14 cellular contexts compared by ENCODE assay signal in genomic region chr10:77564781-77565589, GRCh38.
DNase-seq lines count a peak whose midpoint lies in the region; TF ChIP-seq lines count a peak whose summit lies in the region.
"Had no signal": no experiment of that assay in that cellular context is flagged by ENCODE, and none has a peak within 500 bp of the region (broad histone marks: within the 10 kb centered on the region; RNA-seq: fewer than 3 reads in every experiment).

No MANE protein-coding gene starts in this region.

- H2AFZ ChIP-seq in osteoblast (ENCODE audit: low read length): peak overlapping the region; percentile 60

- H3K36me3 ChIP-seq in MG63 (peaks cover 12% of the 10 kb centered on the region), osteoblast (ENCODE audit: insufficient read depth, low read length) (no peaks in the 10 kb centered on the region)
- H3K36me3 ChIP-seq: heart left ventricle had no signal

- no peaks in the 10 kb centered on the region for H3K36me3 Mint-ChIP-seq in activated CD4-positive, alpha-beta T cell treated with anti-CD3 and anti-CD28 coated beads, Interleukin-2, amount 10 ng/mL, durations not matched to agents 24 days and 14 days (ENCODE audit: low read depth)

- intact Hi-C loops in activated CD4-positive, alpha-beta T cell treated with anti-CD3 and anti-CD28 coated beads, Interleukin-2, amount 10 ng/mL, durations not matched to agents 24 days and 14 days (cut with micrococcal nuclease): no loop called here

- H3K79me2 ChIP-seq in osteoblast (ENCODE audit: insufficient read depth, low read length): peaks cover 21% of the 10 kb centered on the region

- 0 out of 2 replicates have a peak overlapping the region, but pooled peaks have one; percentile 4 for H3K4me3 ChIP-seq in MG63
- H3K4me3 ChIP-seq in epithelial cell of esophagus (ENCODE audit: low read length): no peak overlapping the region
- peak overlapping the region; percentile 35 for H3K4me3 ChIP-seq in osteoblast (ENCODE audit: insufficient read depth, low read length)
- H3K4me3 ChIP-seq: heart left ventricle had no signal

- no peaks in the 10 kb centered on the region for H3K27me3 Mint-ChIP-seq in activated CD4-positive, alpha-beta T cell treated with anti-CD3 and anti-CD28 coated beads, Interleukin-2, amount 10 ng/mL, durations not matched to agents 24 days and 14 days

- DNase-seq in EH (ENCODE audit: low read depth) (peak; percentile 90), MG63 (peak; percentile 96), epithelial cell of esophagus (ENCODE audit: low read depth) (peak; percentile 19), osteoblast (ENCODE audit: insufficient read length, low spot score, missing footprints) (no peak), NCI-H1930 (lab: John Stamatoyannopoulos, UW) (no peak), NCI-H2107 treated with DMSO at 0.1 percent for 48 hours (lab: John Stamatoyannopoulos, UW; ENCODE audit: unreplicated experiment) (no peak)
- no peak for DNase-seq in activated CD4-positive, alpha-beta T cell treated with anti-CD3 and anti-CD28 coated beads, Interleukin-2, amount 10 ng/mL, durations not matched to agents 24 days and 14 days
- no peak for DNase-seq in stimulated activated CD4-positive, alpha-beta T cell treated with anti-CD3 and anti-CD28 coated beads, Interleukin-2, amount 100 ng/mL, for 48 hours
- DNase-seq: GDM1; heart left ventricle; NCI-H1092; Right ventricle myocardium superior; stimulated activated CD8-positive, alpha-beta memory T cell treated with anti-CD3 and anti-CD28 coated beads, Interleukin-4, amount 100 ng/mL, for 48 hours had no signal

- peaks cover 12% of the 10 kb centered on the region for H3K4me1 ChIP-seq in osteoblast (ENCODE audit: insufficient read depth, low read length)

- no peak overlapping the region for H3K27ac Mint-ChIP-seq in activated CD4-positive, alpha-beta T cell treated with anti-CD3 and anti-CD28 coated beads, Interleukin-2, amount 10 ng/mL, durations not matched to agents 24 days and 14 days
- H3K27ac Mint-ChIP-seq: progenitor cell of endocrine pancreas had no signal

- H3K27me3 ChIP-seq in MG63: no peaks in the 10 kb centered on the region
- H3K27me3 ChIP-seq in osteoblast (ENCODE audit: insufficient read depth, low read length): no peaks in the 10 kb centered on the region

- peaks cover 4% of the 10 kb centered on the region for H4K20me1 ChIP-seq in osteoblast (ENCODE audit: insufficient read depth, low read length)

- no peak overlapping the region for H3K4me3 Mint-ChIP-seq in activated CD4-positive, alpha-beta T cell treated with anti-CD3 and anti-CD28 coated beads, Interleukin-2, amount 10 ng/mL, durations not matched to agents 24 days and 14 days

- H3K4me2 ChIP-seq in osteoblast (ENCODE audit: insufficient read depth, low read length): peak overlapping the region; percentile 50

- TF ChIP-seq CTCF in epithelial cell of esophagus (IDR thresholded peaks at IDR 0.05; ENCODE audit: insufficient read depth, low read depth, low read length, missing control alignments) (no peak), osteoblast (IDR thresholded peaks at IDR 0.05; ENCODE audit: extremely low read depth, low read depth, low read length) (no peak)

- no peak overlapping the region for H3K27ac ChIP-seq in osteoblast (ENCODE audit: low read depth, low read length)

- no peaks in the 10 kb centered on the region for H3K4me1 Mint-ChIP-seq in activated CD4-positive, alpha-beta T cell treated with anti-CD3 and anti-CD28 coated beads, Interleukin-2, amount 10 ng/mL, durations not matched to agents 24 days and 14 days

- H3K9me3 Mint-ChIP-seq in activated CD4-positive, alpha-beta T cell treated with anti-CD3 and anti-CD28 coated beads, Interleukin-2, amount 10 ng/mL, durations not matched to agents 24 days and 14 days: no peaks in the 10 kb centered on the region

- H3K9me3 ChIP-seq in MG63 (peaks cover 3% of the 10 kb centered on the region; the same call in 1 of the 2 replicates), osteoblast (ENCODE audit: low read depth, low read length) (no peaks in the 10 kb centered on the region)
- H3K9me3 ChIP-seq: heart left ventricle had no signal

Comparison
In these comparisons a context has a peak if more than half of its experiments do, and no peak if none do; other contexts are left out.
1. DNase-seq: peak in EH (single experiment), MG63 (single experiment) and epithelial cell of esophagus (single experiment); none in osteoblast (single experiment), NCI-H1930 (0 of 2), NCI-H2107 treated with DMSO at 0.1 percent for 48 hours (single experiment), activated CD4-positive, alpha-beta T cell treated with anti-CD3 and anti-CD28 coated beads, Interleukin-2, amount 10 ng/mL, durations not matched to agents 24 days and 14 days (single experiment) and stimulated activated CD4-positive, alpha-beta T cell treated with anti-CD3 and anti-CD28 coated beads, Interleukin-2, amount 100 ng/mL, for 48 hours (0 of 2).